9 cellular contexts compared by ENCODE assay signal in the genomic region with DNA sequence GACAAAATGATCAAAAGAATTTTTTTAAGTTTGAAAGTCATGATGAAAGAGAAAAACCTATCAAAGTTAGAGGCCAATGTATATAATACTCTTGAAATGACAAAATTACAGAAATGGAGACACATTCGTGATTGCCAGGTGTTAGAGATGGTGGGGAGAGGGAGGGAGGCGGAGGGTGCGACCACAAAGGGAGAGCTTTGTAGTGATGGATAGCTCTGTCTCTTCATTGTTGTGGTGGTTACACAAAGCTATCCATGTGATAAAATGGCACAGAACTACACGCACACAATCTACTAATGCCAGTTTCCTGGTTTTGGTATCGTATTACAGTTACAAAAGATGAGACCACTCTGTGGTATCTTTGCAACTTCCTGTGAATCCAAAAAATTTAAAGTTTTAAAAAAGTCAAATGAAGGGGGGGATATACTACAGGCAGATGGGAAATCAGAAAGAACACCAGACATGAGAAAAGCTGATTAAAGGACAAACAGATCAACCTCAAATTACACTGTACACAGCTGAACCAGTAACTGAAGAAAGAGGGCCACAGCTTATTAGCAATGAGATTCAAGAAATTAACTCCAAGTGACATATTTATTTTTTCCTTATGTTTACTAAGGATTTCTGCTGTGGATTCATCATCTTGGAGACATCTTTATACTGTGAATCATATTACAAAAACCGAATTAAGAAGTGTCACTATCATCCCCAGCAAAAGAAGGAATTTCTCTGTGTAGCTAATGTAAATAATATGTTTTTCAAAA.
DNase-seq lines count a peak whose midpoint lies in the region; ATAC-seq, FAIRE-seq and TF ChIP-seq lines count a peak whose summit lies in the region.
"Had no signal": no experiment of that assay in that cellular context is flagged by ENCODE, and none has a peak within 500 bp of the region (broad histone marks: within the 10 kb centered on the region; RNA-seq: fewer than 3 reads in every experiment).

No MANE protein-coding gene starts in this region.

- no peak for DNase-seq in activated CD4-positive, alpha-beta T cell treated with anti-CD3 and anti-CD28 coated beads, Interleukin-2, amount 10 ng/mL, durations not matched to agents 24 days and 14 days
- no peak for DNase-seq in activated CD4-positive, alpha-beta T cell treated with anti-CD3 and anti-CD28 coated beads, Interleukin-2, amount 50 U/mL, for 4 hours
- DNase-seq in ureter (ENCODE audit: low spot score) (no peak), small intestine (no peak)

- H2AFZ ChIP-seq in OCI-LY1 (ENCODE audit: low read length) = no peak overlapping the region

- H3K4me3 ChIP-seq in OCI-LY1 (ENCODE audit: low read depth, low read length, poor library complexity, severe bottlenecking) (peak overlapping the region; percentile 39), endocrine pancreas (ENCODE audit: control insufficient read depth, insufficient read depth, low read length) (peak overlapping the region; percentile 6), small intestine (ENCODE audit: low read depth in 1 of 2, low read length in 2 of 2) (no peak overlapping the region)

- H3K79me2 ChIP-seq in OCI-LY1 (ENCODE audit: insufficient read depth, low read length) = peaks cover 62% of the 10 kb centered on the region

- intact Hi-C loops in activated CD4-positive, alpha-beta T cell treated with anti-CD3 and anti-CD28 coated beads, Interleukin-2, amount 10 ng/mL, durations not matched to agents 24 days and 14 days (cut with micrococcal nuclease) = no loop called here

- peak overlapping the region; percentile 97 for H3K27ac ChIP-seq in OCI-LY1 (ENCODE audit: low read depth, low read length, poor library complexity, severe bottlenecking)
- H3K27ac ChIP-seq in small intestine (ENCODE audit: low read depth in 1 of 2, low read length in 1 of 2) = peak overlapping the region in 1 of 2 donors; percentile 83
- H3K27ac ChIP-seq: C4-2B had no signal

- no peaks in the 10 kb centered on the region for H3K27me3 Mint-ChIP-seq in activated CD4-positive, alpha-beta T cell treated with anti-CD3 and anti-CD28 coated beads, Interleukin-2, amount 10 ng/mL, durations not matched to agents 24 days and 14 days
- H3K27me3 Mint-ChIP-seq in stimulated activated memory B cell treated with anti-CD40 and anti-IgM and Interleukin-4, amounts not matched to agents 10 μg/mL and 1 μg/mL and 100 μg/mL, for 72 hours = no peaks in the 10 kb centered on the region

- WGBS in small intestine, 3 donors = 58 to 77% (median 77%) methylated on average over 6 of the region's 6 CpGs

- H3K4me3 Mint-ChIP-seq in activated CD4-positive, alpha-beta T cell treated with anti-CD3 and anti-CD28 coated beads, Interleukin-2, amount 10 ng/mL, durations not matched to agents 24 days and 14 days = no peak overlapping the region
- no peak overlapping the region for H3K4me3 Mint-ChIP-seq in stimulated activated memory B cell treated with anti-CD40 and anti-IgM and Interleukin-4, amounts not matched to agents 10 μg/mL and 1 μg/mL and 100 μg/mL, for 72 hours

- H3K4me1 ChIP-seq in OCI-LY1 (ENCODE audit: insufficient read depth, low read length, severe bottlenecking) (peaks cover 100% of the 10 kb centered on the region), endocrine pancreas (ENCODE audit: control insufficient read depth, insufficient read depth, low read length) (peaks cover 12% of the 10 kb centered on the region), small intestine (ENCODE audit: control insufficient read depth in 2 of 2, insufficient read depth in 1 of 2, low read depth in 1 of 2, low read length in 1 of 2) (peaks cover 0 to 5% of the 10 kb centered on the region in 2 donors)

- H3K9me3 ChIP-seq in OCI-LY1 (ENCODE audit: low read length) (no peaks in the 10 kb centered on the region), endocrine pancreas (ENCODE audit: control insufficient read depth, low read length) (no peaks in the 10 kb centered on the region), small intestine (ENCODE audit: control insufficient read depth, low read depth) (no peaks in the 10 kb centered on the region)

- H3K36me3 ChIP-seq in OCI-LY1 (ENCODE audit: insufficient read depth, low read length) (0 out of 2 replicates have a peak, but pooled peaks cover under 1% of the 10 kb centered on the region), endocrine pancreas (ENCODE audit: control insufficient read depth, insufficient read depth, low read length) (no peaks in the 10 kb centered on the region), small intestine (ENCODE audit: control insufficient read depth in 2 of 2, insufficient read depth in 2 of 2, low read length in 2 of 2) (no peaks in the 10 kb centered on the region)

- H3K9me2 ChIP-seq in OCI-LY1 (ENCODE audit: low read depth, low read length) = no peaks in the 10 kb centered on the region

- no peak for ATAC-seq in stimulated activated memory B cell treated with anti-CD40 and anti-IgM and Interleukin-4, amounts not matched to agents 10 μg/mL and 1 μg/mL and 100 μg/mL, for 72 hours
- ATAC-seq in GM19463 (IDR thresholded peaks at IDR 0.05; ENCODE audit: unreplicated experiment) = no peak

- H3F3A ChIP-seq in OCI-LY1 (ENCODE audit: insufficient read depth, low read length) = 0 out of 2 replicates have a peak, but pooled peaks cover 7% of the 10 kb centered on the region

- H3K27me3 ChIP-seq in OCI-LY1 (ENCODE audit: insufficient read depth, low read length) (no peaks in the 10 kb centered on the region), endocrine pancreas (ENCODE audit: control insufficient read depth, insufficient read depth, low read length) (no peaks in the 10 kb centered on the region), small intestine (ENCODE audit: control insufficient read depth in 2 of 2, insufficient read depth in 2 of 2, low read length in 2 of 2) (no peaks in the 10 kb centered on the region)

- H3K36me3 Mint-ChIP-seq in activated CD4-positive, alpha-beta T cell treated with anti-CD3 and anti-CD28 coated beads, Interleukin-2, amount 10 ng/mL, durations not matched to agents 24 days and 14 days (ENCODE audit: low read depth) = peaks cover 24% of the 10 kb centered on the region
- H3K36me3 Mint-ChIP-seq in stimulated activated memory B cell treated with anti-CD40 and anti-IgM and Interleukin-4, amounts not matched to agents 10 μg/mL and 1 μg/mL and 100 μg/mL, for 72 hours = peaks cover 20% of the 10 kb centered on the region

- peak overlapping the region; percentile 73 for H3K27ac Mint-ChIP-seq in activated CD4-positive, alpha-beta T cell treated with anti-CD3 and anti-CD28 coated beads, Interleukin-2, amount 10 ng/mL, durations not matched to agents 24 days and 14 days
- H3K27ac Mint-ChIP-seq in stimulated activated memory B cell treated with anti-CD40 and anti-IgM and Interleukin-4, amounts not matched to agents 10 μg/mL and 1 μg/mL and 100 μg/mL, for 72 hours = peak overlapping the region; percentile 18

- no peaks in the 10 kb centered on the region for H4K20me1 ChIP-seq in OCI-LY1 (ENCODE audit: insufficient read depth, low read length)

- TF ChIP-seq CTCF in OCI-LY1 (IDR thresholded peaks at IDR 0.05; ENCODE audit: low read length) = no peak

- peak overlapping the region; percentile 60 for H3K4me2 ChIP-seq in OCI-LY1 (ENCODE audit: low read length)

- peak overlapping the region; percentile 41 for H3K9ac ChIP-seq in OCI-LY1 (ENCODE audit: low read length)
- H3K9ac ChIP-seq in endocrine pancreas (ENCODE audit: control insufficient read depth, insufficient read depth, low read length) = no peak overlapping the region

- peaks cover 41% of the 10 kb centered on the region for H3K4me1 Mint-ChIP-seq in activated CD4-positive, alpha-beta T cell treated with anti-CD3 and anti-CD28 coated beads, Interleukin-2, amount 10 ng/mL, durations not matched to agents 24 days and 14 days
- H3K4me1 Mint-ChIP-seq in stimulated activated memory B cell treated with anti-CD40 and anti-IgM and Interleukin-4, amounts not matched to agents 10 μg/mL and 1 μg/mL and 100 μg/mL, for 72 hours = peaks cover 56% of the 10 kb centered on the region

- H3K9me3 Mint-ChIP-seq in activated CD4-positive, alpha-beta T cell treated with anti-CD3 and anti-CD28 coated beads, Interleukin-2, amount 10 ng/mL, durations not matched to agents 24 days and 14 days = no peaks in the 10 kb centered on the region
- no peaks in the 10 kb centered on the region for H3K9me3 Mint-ChIP-seq in stimulated activated memory B cell treated with anti-CD40 and anti-IgM and Interleukin-4, amounts not matched to agents 10 μg/mL and 1 μg/mL and 100 μg/mL, for 72 hours

- FAIRE-seq in small intestine (lab: Jason Lieb, UNC) = no peak

Comparison
In these comparisons a context has a peak if more than half of its experiments do, and no peak if none do; other contexts are left out.
1. H3K4me3 ChIP-seq: peak in OCI-LY1 (single experiment) and endocrine pancreas (single experiment); none in small intestine (0 of 2).